26 cellular contexts compared by ENCODE assay signal in genomic region chr15:66180706-66181105, GRCh38.
"Had no signal": no experiment of that assay in that cellular context is flagged by ENCODE, and none has a peak within 500 bp of the region (broad histone marks: within the 10 kb centered on the region; RNA-seq: fewer than 3 reads in every experiment).

No MANE protein-coding gene starts in this region.

- H3K36me3 ChIP-seq: brain microvascular endothelial cell, gastrocnemius medialis, neutrophil, right lobe of liver, vagina had no signal

- H3K27me3 ChIP-seq: right lobe of liver, vagina had no signal

- ATAC-seq: gastrocnemius medialis; left colon; right lobe of liver; stimulated activated effector memory CD8-positive, alpha-beta T cell treated with anti-CD3 and anti-CD28 coated beads, Interleukin-12 subunit alpha, Interleukin-12 subunit beta, amount 100 ng/mL, for 72 hours; stimulated activated naive CD8-positive, alpha-beta T cell treated with anti-CD3 and anti-CD28 coated beads, Interleukin-15, amount 100 ng/mL, for 72 hours; T-helper 17 cell had no signal

- DNase-seq: activated CD4-positive, alpha-beta memory T cell treated with anti-CD3 and anti-CD28 coated beads, Interleukin-2, amount 10 ng/mL, durations not matched to agents 7 days and 5 days; activated CD4-positive, alpha-beta T cell treated with anti-CD3 and anti-CD28 coated beads for 1 hour; activated CD4-positive, alpha-beta T cell treated with anti-CD3 and anti-CD28 coated beads, Interleukin-2, amount 10 ng/mL, durations not matched to agents 7 days and 5 days; activated CD8-positive, alpha-beta memory T cell treated with anti-CD3 and anti-CD28 coated beads, Interleukin-2, amount 50 U/mL, for 48 hours; activated gamma-delta T cell treated with Interleukin-2 at 50 U/mL for 16 hours; activated naive CD4-positive, alpha-beta T cell treated with anti-CD3 and anti-CD28 coated beads, Interleukin-2, amount 50 U/mL, for 16 hours; activated T-cell treated with anti-CD3 and anti-CD28 coated beads, Interleukin-2, amount 50 U/mL, for 24 hours; amniotic stem cell; brain microvascular endothelial cell; effector memory CD4-positive, alpha-beta T cell; gastrocnemius medialis; head of caudate nucleus; hippocampal formation; left colon; mammary epithelial cell; stimulated activated CD4-positive, alpha-beta T cell treated with anti-CD3 and anti-CD28 coated beads, Interleukin-4, amount 100 ng/mL, for 24 hours; stimulated activated naive CD8-positive, alpha-beta T cell treated with anti-CD3 and anti-CD28 coated beads, Interleukin-15, amount 100 ng/mL, for 72 hours; substantia nigra; T-helper 17 cell had no signal

- H3K9me3 ChIP-seq: gastrocnemius medialis, neutrophil, right lobe of liver, vagina had no signal

- H3K4me3 ChIP-seq: coronary artery, dorsolateral prefrontal cortex, gastrocnemius medialis, right lobe of liver, skin epidermis, vagina had no signal

- H3K27ac ChIP-seq: brain microvascular endothelial cell, coronary artery, dorsolateral prefrontal cortex, gastrocnemius medialis, neutrophil, right lobe of liver, skin epidermis, vagina had no signal

- H3K4me1 ChIP-seq: gastrocnemius medialis, right lobe of liver, vagina had no signal
